In genomic region chr9:17117372-17117771, GRCh38 we compare ENCODE assay signal across 1 cellular context.
TF ChIP-seq lines count a peak whose summit lies in the region.

No MANE protein-coding gene starts in this region.

TF ChIP-seq in SK-N-SH, 30 proteins besides CTCF, POLR2A, EP300 and RAD21:
- TF ChIP-seq MEF2A (IDR thresholded peaks at IDR 0.05; ENCODE audit: borderline replicate concordance, low read depth) (no peak), EZH2phosphoT487 (IDR thresholded peaks at IDR 0.05; ENCODE audit: borderline replicate concordance, low read depth) (no peak), TCF12 (IDR thresholded peaks at IDR 0.05) (no peak), RFX5 (IDR thresholded peaks at IDR 0.05; ENCODE audit: low read length) (no peak), POLR2AphosphoS5 (IDR thresholded peaks at IDR 0.05; ENCODE audit: low read depth, low read length) (no peak), GABPA (IDR thresholded peaks at IDR 0.05; ENCODE audit: low read depth) (no peak), ELF1 (IDR thresholded peaks at IDR 0.05) (no peak), JUND (IDR thresholded peaks at IDR 0.05) (no peak), TAF1 (IDR thresholded peaks at IDR 0.05; ENCODE audit: borderline replicate concordance, low read depth, low read length) (no peak), PBX3 (IDR thresholded peaks at IDR 0.05) (no peak), SIN3A (IDR thresholded peaks at IDR 0.05; ENCODE audit: borderline replicate concordance, low read depth, low read length) (no peak), USF2 (IDR thresholded peaks at IDR 0.05; ENCODE audit: borderline replicate concordance, low read depth, low read length) (no peak), CHD2 (IDR thresholded peaks at IDR 0.05; ENCODE audit: low read length, partially characterized antibody) (no peak), MXI1 (IDR thresholded peaks at IDR 0.05; ENCODE audit: low read depth, low read length) (no peak), FOXM1 (IDR thresholded peaks at IDR 0.05; ENCODE audit: low read depth) (no peak), GATA2 (CRISPR knock-in tag; IDR thresholded peaks at IDR 0.05) (no peak)
- TF ChIP-seq, protein P1, sequence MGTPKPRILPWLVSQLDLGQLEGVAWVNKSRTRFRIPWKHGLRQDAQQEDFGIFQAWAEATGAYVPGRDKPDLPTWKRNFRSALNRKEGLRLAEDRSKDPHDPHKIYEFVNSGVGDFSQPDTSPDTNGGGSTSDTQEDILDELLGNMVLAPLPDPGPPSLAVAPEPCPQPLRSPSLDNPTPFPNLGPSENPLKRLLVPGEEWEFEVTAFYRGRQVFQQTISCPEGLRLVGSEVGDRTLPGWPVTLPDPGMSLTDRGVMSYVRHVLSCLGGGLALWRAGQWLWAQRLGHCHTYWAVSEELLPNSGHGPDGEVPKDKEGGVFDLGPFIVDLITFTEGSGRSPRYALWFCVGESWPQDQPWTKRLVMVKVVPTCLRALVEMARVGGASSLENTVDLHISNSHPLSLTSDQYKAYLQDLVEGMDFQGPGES (IDR thresholded peaks at IDR 0.05; ENCODE audit: low read depth, low read length), result no peak
- TF ChIP-seq, protein P2, sequence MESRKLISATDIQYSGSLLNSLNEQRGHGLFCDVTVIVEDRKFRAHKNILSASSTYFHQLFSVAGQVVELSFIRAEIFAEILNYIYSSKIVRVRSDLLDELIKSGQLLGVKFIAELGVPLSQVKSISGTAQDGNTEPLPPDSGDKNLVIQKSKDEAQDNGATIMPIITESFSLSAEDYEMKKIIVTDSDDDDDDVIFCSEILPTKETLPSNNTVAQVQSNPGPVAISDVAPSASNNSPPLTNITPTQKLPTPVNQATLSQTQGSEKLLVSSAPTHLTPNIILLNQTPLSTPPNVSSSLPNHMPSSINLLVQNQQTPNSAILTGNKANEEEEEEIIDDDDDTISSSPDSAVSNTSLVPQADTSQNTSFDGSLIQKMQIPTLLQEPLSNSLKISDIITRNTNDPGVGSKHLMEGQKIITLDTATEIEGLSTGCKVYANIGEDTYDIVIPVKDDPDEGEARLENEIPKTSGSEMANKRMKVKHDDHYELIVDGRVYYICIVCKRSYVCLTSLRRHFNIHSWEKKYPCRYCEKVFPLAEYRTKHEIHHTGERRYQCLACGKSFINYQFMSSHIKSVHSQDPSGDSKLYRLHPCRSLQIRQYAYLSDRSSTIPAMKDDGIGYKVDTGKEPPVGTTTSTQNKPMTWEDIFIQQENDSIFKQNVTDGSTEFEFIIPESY (IDR thresholded peaks at IDR 0.05; ENCODE audit: borderline replicate concordance, low read depth), result no peak
- TF ChIP-seq, protein P3, sequence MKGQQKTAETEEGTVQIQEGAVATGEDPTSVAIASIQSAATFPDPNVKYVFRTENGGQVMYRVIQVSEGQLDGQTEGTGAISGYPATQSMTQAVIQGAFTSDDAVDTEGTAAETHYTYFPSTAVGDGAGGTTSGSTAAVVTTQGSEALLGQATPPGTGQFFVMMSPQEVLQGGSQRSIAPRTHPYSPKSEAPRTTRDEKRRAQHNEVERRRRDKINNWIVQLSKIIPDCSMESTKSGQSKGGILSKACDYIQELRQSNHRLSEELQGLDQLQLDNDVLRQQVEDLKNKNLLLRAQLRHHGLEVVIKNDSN (IDR thresholded peaks at IDR 0.05; ENCODE audit: borderline replicate concordance, low read depth), result no peak
- TF ChIP-seq, protein P4, sequence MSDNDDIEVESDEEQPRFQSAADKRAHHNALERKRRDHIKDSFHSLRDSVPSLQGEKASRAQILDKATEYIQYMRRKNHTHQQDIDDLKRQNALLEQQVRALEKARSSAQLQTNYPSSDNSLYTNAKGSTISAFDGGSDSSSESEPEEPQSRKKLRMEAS (IDR thresholded peaks at IDR 0.05; ENCODE audit: low read depth), result no peak
